ENCODE assay signal across 20 cellular contexts in the genomic region with DNA sequence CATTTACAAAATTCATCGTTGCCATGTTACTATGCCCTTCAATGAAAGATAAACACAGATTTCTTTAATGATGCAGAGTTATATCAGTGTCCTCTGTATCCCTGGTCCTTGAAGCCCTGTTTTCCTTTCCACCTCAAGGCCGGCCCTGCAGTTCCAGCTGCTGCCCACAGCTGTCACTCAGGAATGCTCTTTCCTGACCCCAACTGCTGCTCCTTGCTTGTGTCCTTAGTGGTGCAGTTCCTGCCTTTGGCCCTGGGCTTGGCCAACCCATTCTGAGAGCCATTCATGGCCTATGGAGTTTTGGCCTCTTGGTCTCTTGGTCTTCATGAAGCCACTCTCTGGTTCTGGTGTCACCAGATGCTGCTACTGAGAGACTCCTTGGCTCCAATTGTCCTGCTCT.
DNase-seq lines count a peak whose midpoint lies in the region; ATAC-seq, FAIRE-seq and TF ChIP-seq lines count a peak whose summit lies in the region.
"Had no signal": no experiment of that assay in that cellular context is flagged by ENCODE, and none has a peak within 500 bp of the region (broad histone marks: within the 10 kb centered on the region; RNA-seq: fewer than 3 reads in every experiment).

No MANE protein-coding gene starts in this region.

- H3K9me3 Mint-ChIP-seq in CD4-positive, alpha-beta T cell = no peaks in the 10 kb centered on the region

- H3K36me3 ChIP-seq in HepG2 (replicated peaks in 1 of 2; ENCODE audit: control insufficient read depth in 1 of 2, insufficient read depth in 2 of 2, low read length in 2 of 2) = no peaks in the 10 kb centered on the region
- H3K36me3 ChIP-seq in right lobe of liver = no peaks in the 10 kb centered on the region
- no peaks in the 10 kb centered on the region for H3K36me3 ChIP-seq in K562 (ENCODE audit: control insufficient read depth, insufficient read depth, low read length)
- no peaks in the 10 kb centered on the region for H3K36me3 ChIP-seq in osteoblast (ENCODE audit: insufficient read depth, low read length)
- H3K36me3 ChIP-seq in mucosa of descending colon (ENCODE audit: low read depth) = no peaks in the 10 kb centered on the region
- H3K36me3 ChIP-seq: BLaER1 treated with 17β-estradiol and CSF1 and Interleukin-3, amounts not matched to agents 10 nM and 100 nM had no signal

- H3K9me1 ChIP-seq in K562 (ENCODE audit: control insufficient read depth, insufficient read depth, low read length) = no peaks in the 10 kb centered on the region

- H3K36me3 Mint-ChIP-seq in CD4-positive, alpha-beta T cell (ENCODE audit: low read depth) = no peaks in the 10 kb centered on the region
- H3K36me3 Mint-ChIP-seq: CD4-positive, CD25-positive, alpha-beta regulatory T cell had no signal

- H3K4me3 Mint-ChIP-seq in CD4-positive, alpha-beta T cell = no peak overlapping the region
- H3K4me3 Mint-ChIP-seq: CD4-positive, CD25-positive, alpha-beta regulatory T cell had no signal

- H3K4me3 ChIP-seq in HepG2 (replicated peaks in 1 of 3; ENCODE audit: insufficient read depth in 1 of 3, low read depth in 2 of 3, low read length in 3 of 3) = no peak overlapping the region
- no peak overlapping the region for H3K4me3 ChIP-seq in right lobe of liver
- no peak overlapping the region for H3K4me3 ChIP-seq in K562
- H3K4me3 ChIP-seq in osteoblast (ENCODE audit: insufficient read depth, low read length) = no peak overlapping the region
- no peak overlapping the region for H3K4me3 ChIP-seq in mucosa of descending colon
- H3K4me3 ChIP-seq: BLaER1 treated with 17β-estradiol and CSF1 and Interleukin-3, amounts not matched to agents 10 nM and 100 nM had no signal

- H2AFZ ChIP-seq in HepG2 (ENCODE audit: low read length) (no peak overlapping the region), K562 (ENCODE audit: low read depth, low read length) (no peak overlapping the region), osteoblast (ENCODE audit: low read length) (no peak overlapping the region)

- no peak for TF ChIP-seq POLR2A in HepG2 (IDR thresholded peaks at IDR 0.05; ENCODE audit: insufficient read depth in 1 of 2, low read depth in 2 of 2, low read length in 2 of 2)
- no peak for TF ChIP-seq POLR2A in right lobe of liver (IDR thresholded peaks at IDR 0.05)
- no peak for TF ChIP-seq POLR2A in K562 (conservative IDR thresholded peaks at IDR 0.05)

- no peaks in the 10 kb centered on the region for H3K79me2 ChIP-seq in HepG2 (ENCODE audit: insufficient read depth, low read length)
- H3K79me2 ChIP-seq in K562 (ENCODE audit: control insufficient read depth, insufficient read depth, low read length) = no peaks in the 10 kb centered on the region
- no peaks in the 10 kb centered on the region for H3K79me2 ChIP-seq in osteoblast (ENCODE audit: insufficient read depth, low read length)

- POLR2A ChIA-PET in HepG2 (lab: Yijun Ruan, JAX) = no interaction called here
- POLR2A ChIA-PET in K562 (lab: Yijun Ruan, JAX) = interaction anchor here (0.6 kb wide), 1 partner anchor 400 kb away, joined by 3 read pairs; a partner anchor contains a TSS
- POLR2A ChIA-PET in CD4-positive, alpha-beta T cell (lab: Charles Lee) = no interaction called here

- H4K20me1 ChIP-seq in HepG2 (ENCODE audit: insufficient read depth, low read length) (no peaks in the 10 kb centered on the region), K562 (replicated peaks; ENCODE audit: control insufficient read depth, insufficient read depth, low read length) (no peaks in the 10 kb centered on the region), osteoblast (ENCODE audit: insufficient read depth, low read length) (no peaks in the 10 kb centered on the region)
- H4K20me1 ChIP-seq: BLaER1 treated with 17β-estradiol and CSF1 and Interleukin-3, amounts not matched to agents 10 nM and 100 nM had no signal

- in situ Hi-C loops in HepG2 (cut with HindIII; ENCODE audit: extremely low pct_ligation_motif_present, low pct_unique_long_range_greater_than_20kb) = no loop called here
- in situ Hi-C loops in K562 (cut with MboI) = no loop called here

- H3K4me2 ChIP-seq in HepG2 (ENCODE audit: low read depth, low read length) = no peak overlapping the region
- no peak overlapping the region for H3K4me2 ChIP-seq in K562 (ENCODE audit: insufficient read depth, low read length)
- no peak overlapping the region for H3K4me2 ChIP-seq in osteoblast (ENCODE audit: insufficient read depth, low read length)
- H3K4me2 ChIP-seq: BLaER1 treated with 17β-estradiol and CSF1 and Interleukin-3, amounts not matched to agents 10 nM and 100 nM had no signal

- H3K4me1 Mint-ChIP-seq in CD4-positive, alpha-beta T cell (ENCODE audit: low read depth) = no peaks in the 10 kb centered on the region
- H3K4me1 Mint-ChIP-seq: CD4-positive, CD25-positive, alpha-beta regulatory T cell had no signal

- TF ChIP-seq RAD21 in HepG2 (CRISPR knock-in tag; IDR thresholded peaks at IDR 0.05) = no peak
- TF ChIP-seq RAD21 in K562 (CRISPR knock-in tag; conservative IDR thresholded peaks at IDR 0.05 in 1 of 2, IDR thresholded peaks at IDR 0.05 in 1 of 2) = no peak

- no peak overlapping the region for H3K27ac Mint-ChIP-seq in CD4-positive, alpha-beta T cell
- H3K27ac Mint-ChIP-seq: CD4-positive, CD25-positive, alpha-beta regulatory T cell had no signal

- WGBS in HepG2 (ENCODE audit: low lambda C conversion rate) = 29% methylated on average over 2 of the region's 2 CpGs
- WGBS in right lobe of liver (ENCODE audit: insufficient coverage, low coverage, low lambda C conversion rate, missing lambda C conversion rate) = 60% methylated on average over 2 of the region's 2 CpGs
- WGBS in K562 (ENCODE audit: insufficient coverage, low coverage, missing lambda C conversion rate) = 2% methylated on average over 2 of the region's 2 CpGs

- BruUV-seq in HepG2 (replicated peaks; lab: Mats Ljungman, UMichigan) = no TSS peak
- no TSS peak for BruUV-seq in K562 (replicated peaks; lab: Mats Ljungman, UMichigan)

- DNase-seq in HepG2 (ENCODE audit: low spot score) = no peak
- DNase-seq in right lobe of liver = no peak
- DNase-seq in K562 (ENCODE audit: extremely low read depth in 1 of 4, low spot score in 3 of 4) = no peak
- peak; percentile 68 for DNase-seq in islet precursor cell
- DNase-seq in osteoblast (ENCODE audit: insufficient read length, low spot score, missing footprints) = peak; percentile 52
- no peak for DNase-seq in CD4-positive, alpha-beta T cell
- no peak for DNase-seq in mucosa of descending colon
- DNase-seq in NCI-H1417 treated with DMSO at 0.1 percent for 48 hours (lab: John Stamatoyannopoulos, UW) = no peak
- DNase-seq: 8988T; AML-193; CD4-positive, CD25-positive, alpha-beta regulatory T cell; DMS153; DMS79 treated with DMSO at 0.1 percent for 48 hours; EL had no signal

- H3K9me3 ChIP-seq in HepG2 (ENCODE audit: low read length) (no peaks in the 10 kb centered on the region), right lobe of liver (no peaks in the 10 kb centered on the region), K562 (replicated peaks; ENCODE audit: control insufficient read depth, insufficient read depth, low read depth, low read length) (no peaks in the 10 kb centered on the region), osteoblast (ENCODE audit: low read depth, low read length) (no peaks in the 10 kb centered on the region), mucosa of descending colon (no peaks in the 10 kb centered on the region)
- no peaks in the 10 kb centered on the region for H3K9me3 ChIP-seq in CD4-positive, alpha-beta T cell (ENCODE audit: control insufficient read depth, low read length)
- H3K9me3 ChIP-seq: BLaER1 treated with 17β-estradiol and CSF1 and Interleukin-3, amounts not matched to agents 10 nM and 100 nM had no signal

- TF ChIP-seq EP300 in HepG2 (IDR thresholded peaks at IDR 0.05; ENCODE audit: low read depth in 2 of 2, low read length in 2 of 2) (no peak), HepG2 (CRISPR knock-in tag; IDR thresholded peaks at IDR 0.05; ENCODE audit: borderline replicate concordance) (no peak), K562 (IDR thresholded peaks at IDR 0.05; ENCODE audit: low read length) (no peak)

- peaks cover 7% of the 10 kb centered on the region; the same call in 1 of the 2 replicates for H3K4me1 ChIP-seq in HepG2 (ENCODE audit: insufficient read depth, low read length)
- no peaks in the 10 kb centered on the region for H3K4me1 ChIP-seq in right lobe of liver
- no peaks in the 10 kb centered on the region for H3K4me1 ChIP-seq in K562 (replicated peaks in 1 of 2; ENCODE audit: control insufficient read depth in 2 of 2, insufficient read depth in 2 of 2, low read length in 2 of 2)
- peaks cover 3% of the 10 kb centered on the region for H3K4me1 ChIP-seq in osteoblast (ENCODE audit: insufficient read depth, low read length)
- H3K4me1 ChIP-seq in mucosa of descending colon (ENCODE audit: low read depth) = no peaks in the 10 kb centered on the region

- no peak for FAIRE-seq in HepG2 (lab: Jason Lieb, UNC)
- FAIRE-seq in K562 (lab: Jason Lieb, UNC) = no peak
- FAIRE-seq: D721Med, G401.6, GM12892, GM19239, H54 had no signal

- H3K27ac ChIP-seq in HepG2 (ENCODE audit: extremely low read length, insufficient read depth, low read length) (no peak overlapping the region), right lobe of liver (no peak overlapping the region), K562 (ENCODE audit: extremely low read depth, low read depth, low read length) (no peak overlapping the region), osteoblast (ENCODE audit: low read depth, low read length) (no peak overlapping the region)
- H3K27ac ChIP-seq in CD4-positive, alpha-beta T cell (ENCODE audit: low read depth, low read length) = no peak overlapping the region
- H3K27ac ChIP-seq: BLaER1 treated with 17β-estradiol and CSF1 and Interleukin-3, amounts not matched to agents 10 nM and 100 nM had no signal

- intact Hi-C loops in HepG2 (cut with micrococcal nuclease; ENCODE audit: unreplicated experiment) = loop anchor here (2.0 to 5.0 kb wide), 2 partner anchors 74 to 94 kb away; a partner anchor contains a TSS
- intact Hi-C loops in right lobe of liver (cut with DNase I) = no loop called here
- intact Hi-C loops in K562 (cut with micrococcal nuclease) = no loop called here
- intact Hi-C loops in CD4-positive, alpha-beta T cell (cut with DNase I, micrococcal nuclease) = no loop called here
- intact Hi-C loops in mucosa of descending colon (cut with DNase I, micrococcal nuclease) = no loop called here

- ATAC-seq in HepG2 (peak; percentile 60), right lobe of liver (no peak), K562 (no peak), mucosa of descending colon (no peak)
- no peak for ATAC-seq in CD4-positive, alpha-beta T cell (ENCODE audit: poor library complexity)

- H3K27me3 ChIP-seq in HepG2 (ENCODE audit: control insufficient read depth in 1 of 2, insufficient read depth in 2 of 2, low read length in 2 of 2) (peaks cover 1 to 4% of the 10 kb centered on the region in 2 experiments; a peak in 3 of 5 replicates), right lobe of liver (no peaks in the 10 kb centered on the region), K562 (ENCODE audit: control insufficient read depth in 2 of 2, insufficient read depth in 2 of 2, low read length in 2 of 2) (no peaks in the 10 kb centered on the region), osteoblast (ENCODE audit: insufficient read depth, low read length) (peaks cover 21% of the 10 kb centered on the region)
- peaks cover 7% of the 10 kb centered on the region for H3K27me3 ChIP-seq in CD4-positive, alpha-beta T cell (ENCODE audit: control insufficient read depth, insufficient read depth, low read length)
- H3K27me3 ChIP-seq: BLaER1 treated with 17β-estradiol and CSF1 and Interleukin-3, amounts not matched to agents 10 nM and 100 nM had no signal

- CTCF ChIA-PET in HepG2 (lab: Yijun Ruan, JAX; ENCODE audit: low intra/inter-chr PET ratio, low total read pairs) = no interaction called here
- CTCF ChIA-PET in K562 (lab: Yijun Ruan, JAX; ENCODE audit: low intra/inter-chr PET ratio) = no interaction called here
- CTCF ChIA-PET in CD4-positive, alpha-beta T cell (lab: Charles Lee) = no interaction called here

- no peak for TF ChIP-seq CTCF in HepG2 (CRISPR knock-in tag; IDR thresholded peaks at IDR 0.05)
- TF ChIP-seq CTCF in right lobe of liver (IDR thresholded peaks at IDR 0.05) = no peak
- TF ChIP-seq CTCF in K562 (IDR thresholded peaks at IDR 0.05 in 2 of 3, conservative IDR thresholded peaks at IDR 0.05 in 1 of 3; ENCODE audit: insufficient read depth in 2 of 3, low read depth in 1 of 3, low read length in 3 of 3) = no peak
- no peak for TF ChIP-seq CTCF in osteoblast (IDR thresholded peaks at IDR 0.05; ENCODE audit: extremely low read depth, low read depth, low read length)
- no peak for TF ChIP-seq CTCF in CD4-positive, alpha-beta T cell (IDR thresholded peaks at IDR 0.05)
- TF ChIP-seq CTCF in mucosa of descending colon (IDR thresholded peaks at IDR 0.05) = no peak

- H3K9ac ChIP-seq in HepG2 (ENCODE audit: insufficient read depth, low read depth, low read length) (no peak overlapping the region), K562 (ENCODE audit: insufficient read depth in 1 of 2, low read depth in 2 of 2, low read length in 2 of 2) (no peak overlapping the region)
- H3K9ac ChIP-seq: BLaER1 treated with 17β-estradiol and CSF1 and Interleukin-3, amounts not matched to agents 10 nM and 100 nM had no signal

- peaks cover 7% of the 10 kb centered on the region for H3K27me3 Mint-ChIP-seq in CD4-positive, alpha-beta T cell

Comparison
In these comparisons a context has a peak if more than half of its experiments do, and no peak if none do; other contexts are left out.
1. DNase-seq: peak in islet precursor cell (single experiment) and osteoblast (single experiment); none in HepG2 (single experiment), right lobe of liver (0 of 3), K562 (0 of 4), CD4-positive, alpha-beta T cell (0 of 10), mucosa of descending colon (0 of 3) and NCI-H1417 treated with DMSO at 0.1 percent for 48 hours (single experiment).